ENCODE assay signal across 7 cellular contexts in the genomic region with DNA sequence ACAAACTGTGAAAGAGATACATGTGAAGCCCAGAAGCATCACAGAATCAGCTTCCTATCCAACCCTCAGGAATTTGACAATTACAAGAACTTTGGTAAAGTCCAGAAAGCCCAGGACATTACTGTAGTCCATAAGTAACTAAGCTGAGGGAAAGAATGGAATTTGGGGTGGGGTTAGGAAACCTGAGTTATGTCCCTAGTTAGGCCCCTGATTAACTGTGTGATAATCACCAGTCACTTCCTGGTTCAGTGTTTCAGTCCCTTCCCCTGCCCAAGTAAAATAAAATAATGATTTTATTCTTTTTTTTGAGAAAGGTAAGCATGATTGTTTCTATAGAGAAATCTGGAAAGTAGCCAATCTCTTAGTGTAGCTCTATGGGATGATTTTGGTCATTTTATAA. TPM values are rescaled to one million over a fixed set of nuclear protein-coding genes. Genes with fewer than 3 reads are reported as not detected.
A peak's percentile ranks its signal among the peaks of the same experiment; 100 is the strongest.
DNase-seq lines count a peak whose midpoint lies in the region; ATAC-seq and TF ChIP-seq lines count a peak whose summit lies in the region.
"Not testable (repeated sequence)": the region's sequence is repeated elsewhere in the genome, so short reads cannot be mapped to it uniquely, and the experiment has no call there.

No MANE protein-coding gene starts in this region.

- not testable (repeated sequence) for TF ChIP-seq RAD21 in HCT116 (IDR thresholded peaks at IDR 0.05; ENCODE audit: low read depth)

- not testable (repeated sequence) for H3K4me3 ChIP-seq in HCT116 (replicated peaks in 1 of 2; ENCODE audit: low read depth in 1 of 2, low read length in 2 of 2); PC-3 (ENCODE audit: low read length); mammary epithelial cell (replicated peaks in 1 of 3; ENCODE audit: insufficient read depth in 1 of 3, low read depth in 2 of 3, low read length in 3 of 3); hepatocyte

- not testable (repeated sequence) for BruUV-seq in HCT116 (replicated peaks; lab: Mats Ljungman, UMichigan); PC-3 (replicated peaks; lab: Mats Ljungman, UMichigan)
- BruUV-seq in mammary epithelial cell (replicated peaks; lab: Mats Ljungman, UMichigan): TSS peak; percentile 97

- intact Hi-C loops in HCT116 (cut with micrococcal nuclease); PC-3 (cut with micrococcal nuclease); activated CD8-positive, alpha-beta T cell treated with anti-CD3 and anti-CD28 coated beads for 36 hours (cut with micrococcal nuclease); mammary epithelial cell (cut with micrococcal nuclease): not testable (repeated sequence)

- not testable (repeated sequence) for H3K27ac ChIP-seq in HCT116 (ENCODE audit: low read depth, low read length)
- peak overlapping the region; percentile 43 for H3K27ac ChIP-seq in PC-3 (ENCODE audit: low read length)
- H3K27ac ChIP-seq in mammary epithelial cell (ENCODE audit: insufficient read depth, low read depth, low read length): peak overlapping the region; percentile 60
- peak overlapping the region; percentile 80 for H3K27ac ChIP-seq in hepatocyte

- CTCF ChIA-PET in HCT116 (lab: Charles Lee); PC-3 (lab: Charles Lee); activated CD8-positive, alpha-beta T cell treated with anti-CD3 and anti-CD28 coated beads for 36 hours (lab: Charles Lee); mammary epithelial cell (lab: Charles Lee; ENCODE audit: low non-redundant PET): not testable (repeated sequence)

- not testable (repeated sequence) for H3K9me3 ChIP-seq in HCT116 (ENCODE audit: control insufficient read depth in 1 of 2, insufficient read depth in 1 of 2, low read depth in 1 of 2, low read length in 2 of 2); PC-3 (ENCODE audit: low read length); mammary epithelial cell (replicated peaks; ENCODE audit: insufficient read depth, low read length); hepatocyte (ENCODE audit: low read depth)

- POLR2A ChIA-PET in HCT116 (lab: Charles Lee); PC-3 (lab: Charles Lee; ENCODE audit: unreplicated experiment); activated CD8-positive, alpha-beta T cell treated with anti-CD3 and anti-CD28 coated beads for 36 hours (lab: Charles Lee): not testable (repeated sequence)

- not testable (repeated sequence) for H4K20me1 ChIP-seq in HCT116 (ENCODE audit: insufficient read depth); PC-3 (ENCODE audit: low read length); mammary epithelial cell (ENCODE audit: insufficient read depth, low read length); hepatocyte (ENCODE audit: insufficient read depth, poor library complexity, severe bottlenecking)

- TF ChIP-seq CTCF in HCT116 (IDR thresholded peaks at IDR 0.05 in 2 of 3, conservative IDR thresholded peaks at IDR 0.05 in 1 of 3; ENCODE audit: borderline replicate concordance in 1 of 3, insufficient read depth in 1 of 3, low read depth in 2 of 3, low read length in 2 of 3); PC-3 (conservative IDR thresholded peaks at IDR 0.05; ENCODE audit: low read depth, low read length); activated CD8-positive, alpha-beta T cell treated with anti-CD3 and anti-CD28 coated beads for 36 hours (IDR thresholded peaks at IDR 0.05); mammary epithelial cell (conservative IDR thresholded peaks at IDR 0.05 in 1 of 2, IDR thresholded peaks at IDR 0.05 in 1 of 2; ENCODE audit: extremely low read depth in 1 of 2, insufficient read depth in 1 of 2, low read depth in 1 of 2, low read length in 2 of 2); hepatocyte (IDR thresholded peaks at IDR 0.05; ENCODE audit: poor library complexity): not testable (repeated sequence)

- H3K27ac Mint-ChIP-seq in activated CD8-positive, alpha-beta T cell treated with anti-CD3 and anti-CD28 coated beads for 36 hours: not testable (repeated sequence)

- peak overlapping the region; percentile 72; the same call in 1 of the 2 replicates for H3K4me2 ChIP-seq in HCT116 (ENCODE audit: low read length)
- not testable (repeated sequence) for H3K4me2 ChIP-seq in PC-3 (ENCODE audit: low read length); mammary epithelial cell (ENCODE audit: insufficient read depth, low read depth, low read length); hepatocyte

- not testable (repeated sequence) for H3K36me3 Mint-ChIP-seq in activated CD8-positive, alpha-beta T cell treated with anti-CD3 and anti-CD28 coated beads for 36 hours (ENCODE audit: low read depth)

- H3K4me1 ChIP-seq in HCT116 (ENCODE audit: control insufficient read depth in 1 of 2, insufficient read depth in 2 of 2, low read length in 2 of 2): peaks cover 5 to 33% of the 10 kb centered on the region in 2 experiments
- H3K4me1 ChIP-seq in PC-3 (ENCODE audit: insufficient read depth, low read length); mammary epithelial cell (ENCODE audit: insufficient read depth, low read length): not testable (repeated sequence)
- peaks cover 13% of the 10 kb centered on the region for H3K4me1 ChIP-seq in hepatocyte (ENCODE audit: insufficient read depth)

- DNase-seq in Caki2 (ENCODE audit: low read depth) (peak; percentile 40), PC-3 (peak; percentile 31), renal cortical epithelial cell (ENCODE audit: low read depth) (peak; percentile 55)
- DNase-seq in HCT116 (ENCODE audit: low read depth, low spot score); activated CD8-positive, alpha-beta T cell treated with anti-CD3 and anti-CD28 coated beads for 36 hours; mammary epithelial cell; hepatocyte (ENCODE audit: low spot score): not testable (repeated sequence)

- not testable (repeated sequence) for H3F3A ChIP-seq in PC-3 (ENCODE audit: low read length, unreplicated experiment)

- RAD21 ChIA-PET in HCT116 (lab: Charles Lee; ENCODE audit: low non-redundant PET in 1 of 2, low total read pairs in 2 of 2, uncharacterized antibody in 2 of 2, unreplicated experiment in 2 of 2): not testable (repeated sequence)

- in situ Hi-C loops in Caki2 (cut with HindIII; ENCODE audit: low pct_unique_long_range_greater_than_20kb, low sequenced_read_pairs); mammary epithelial cell (cut with MboI; ENCODE audit: low sequenced_read_pairs in 2 of 2): not testable (repeated sequence)

- not testable (repeated sequence) for H3K27me3 ChIP-seq in HCT116 (ENCODE audit: insufficient read depth, low read length); PC-3 (ENCODE audit: low read length); mammary epithelial cell (ENCODE audit: insufficient read depth, low read length); hepatocyte

- not testable (repeated sequence) for TF ChIP-seq POLR2A in HCT116 (IDR thresholded peaks at IDR 0.05; ENCODE audit: borderline replicate concordance, extremely low read depth, insufficient read depth, insufficient read length)

- dilution Hi-C loops in mammary epithelial cell (cut with HindIII; ENCODE audit: low sequenced_read_pairs): not testable (repeated sequence)

- H3K4me3 Mint-ChIP-seq in activated CD8-positive, alpha-beta T cell treated with anti-CD3 and anti-CD28 coated beads for 36 hours: not testable (repeated sequence)

- not testable (repeated sequence) for H3K9ac ChIP-seq in HCT116 (ENCODE audit: low read length); PC-3 (ENCODE audit: low read length); mammary epithelial cell (ENCODE audit: insufficient read depth, low read length)

- not testable (repeated sequence) for H2AFZ ChIP-seq in HCT116 (ENCODE audit: low read depth, low read length, poor library complexity, severe bottlenecking); PC-3 (ENCODE audit: low read length); mammary epithelial cell (ENCODE audit: low read depth, low read length); hepatocyte

- peak; percentile 39 for ATAC-seq in HCT116
- peak; percentile 61 for ATAC-seq in PC-3
- peak; percentile 16 for ATAC-seq in activated CD8-positive, alpha-beta T cell treated with anti-CD3 and anti-CD28 coated beads for 36 hours

- not testable (repeated sequence) for H3K79me2 ChIP-seq in HCT116 (ENCODE audit: insufficient read depth, low read length); PC-3 (ENCODE audit: low read length); mammary epithelial cell (ENCODE audit: insufficient read depth, low read length); hepatocyte

- H3K4me1 Mint-ChIP-seq in activated CD8-positive, alpha-beta T cell treated with anti-CD3 and anti-CD28 coated beads for 36 hours (ENCODE audit: low read depth): not testable (repeated sequence)

- H3K36me3 ChIP-seq in HCT116 (ENCODE audit: control insufficient read depth in 1 of 2, insufficient read depth in 2 of 2, low read length in 2 of 2); PC-3 (ENCODE audit: low read depth, low read length); mammary epithelial cell (ENCODE audit: insufficient read depth, low read length); hepatocyte (replicated peaks; ENCODE audit: insufficient read depth, low read depth): not testable (repeated sequence)

- not testable (repeated sequence) for H3K27me3 Mint-ChIP-seq in activated CD8-positive, alpha-beta T cell treated with anti-CD3 and anti-CD28 coated beads for 36 hours

- not testable (repeated sequence) for H3K9me3 Mint-ChIP-seq in activated CD8-positive, alpha-beta T cell treated with anti-CD3 and anti-CD28 coated beads for 36 hours

- H3K9me2 ChIP-seq in HCT116 (ENCODE audit: insufficient read depth); PC-3 (replicated peaks; ENCODE audit: low read length); hepatocyte (replicated peaks; ENCODE audit: insufficient read depth): not testable (repeated sequence)

RNA-seq across cellular contexts. Expression of a gene that starts 11.0 kb away (rescaled TPM):
- 61.5 and 90.7 TPM in 2 replicates for total RNA-seq in Caki2 (2014; rRNA removed; shearing (Covaris generic); ENCODE audit: low replicate concordance)
- 76.1 TPM for total RNA-seq in HCT116 (2021; ENCODE audit: unreplicated experiment)
- polyA plus RNA-seq in HCT116 (2012): 45.1 and 66.9 TPM in 2 replicates
- total RNA-seq in PC-3 (2014; rRNA removed): 31.4 and 34.3 TPM in 2 replicates
- total RNA-seq in activated CD8-positive, alpha-beta T cell treated with anti-CD3 and anti-CD28 coated beads for 36 hours: 10 to 100 TPM; 54.3 to 54.6 TPM
- 10 to 100 TPM; 30.7 to 34.1 TPM for total RNA-seq in mammary epithelial cell
- polyA plus RNA-seq in mammary epithelial cell: 47.0 TPM
- 29.5 TPM for polyA minus RNA-seq in mammary epithelial cell
- 44.9 and 58.7 TPM in 2 replicates for total RNA-seq in hepatocyte
- polyA plus RNA-seq in hepatocyte: 25.8 and 29.4 TPM in 2 replicates
- 34.0 and 39.4 TPM in 2 replicates for total RNA-seq in renal cortical epithelial cell

RNA-seq across cellular contexts. Expression of a gene that starts 57.8 kb away (rescaled TPM):
- 0.07 TPM in 1 of 2 replicates, not detected in the other for total RNA-seq in Caki2 (2014; rRNA removed; shearing (Covaris generic); ENCODE audit: low replicate concordance)
- total RNA-seq in HCT116 (2021; ENCODE audit: unreplicated experiment) (0.17 TPM), PC-3 (2014; rRNA removed) (not detected in 2 replicates), mammary epithelial cell (not detected), hepatocyte (0.03 and 0.08 TPM in 2 replicates), renal cortical epithelial cell (under 0.01 TPM in 1 of 2 replicates, not detected in the other)
- polyA plus RNA-seq in HCT116 (2012): 0.12 and 0.17 TPM in 2 replicates
- under 1 TPM in 1 of 2 experiments, not detected in 1; 0.07 TPM for total RNA-seq in activated CD8-positive, alpha-beta T cell treated with anti-CD3 and anti-CD28 coated beads for 36 hours
- polyA plus RNA-seq in mammary epithelial cell (under 0.01 TPM), hepatocyte (0.19 TPM in 1 of 2 replicates, not detected in the other)
- polyA minus RNA-seq in mammary epithelial cell: not detected
